In genomic region chr7:101878938-101879337, GRCh38 we compare ENCODE assay signal across 1 cellular context.
TF ChIP-seq lines count a peak whose summit lies in the region.

No MANE protein-coding gene starts in this region.

TF ChIP-seq in WTC11, 78 proteins besides CTCF, POLR2A, EP300 and RAD21 (continued from another document):
- TF ChIP-seq ZSCAN18 (CRISPR knock-in tag; IDR thresholded peaks at IDR 0.05) (no peak), MXD4 (CRISPR knock-in tag; IDR thresholded peaks at IDR 0.05; ENCODE audit: borderline replicate concordance) (no peak), EMX1 (CRISPR knock-in tag; IDR thresholded peaks at IDR 0.05) (no peak), ZBTB21 (CRISPR knock-in tag; IDR thresholded peaks at IDR 0.05; ENCODE audit: borderline replicate concordance) (no peak), GTF2I (CRISPR knock-in tag; conservative IDR thresholded peaks at IDR 0.05) (no peak), ZNF423 (CRISPR knock-in tag; IDR thresholded peaks at IDR 0.05) (no peak), ATF1 (CRISPR knock-in tag; IDR thresholded peaks at IDR 0.05) (no peak)
